ENCODE assay signal across 1 cellular context in genomic region chr11:128424867-128425285, GRCh38.
TF ChIP-seq lines count a peak whose summit lies in the region.

No MANE protein-coding gene starts in this region.

TF ChIP-seq in HepG2, 621 proteins besides CTCF, POLR2A, EP300 and RAD21 (continued from another document and continues in another):
- TF ChIP-seq ZBTB40 (IDR thresholded peaks at IDR 0.05) = no peak
- no peak; the same call in 1 of the 2 replicates for TF ChIP-seq ZBTB40 (CRISPR knock-in tag; IDR thresholded peaks at IDR 0.05)
- 0 out of 2 replicates have a peak, but pooled peaks have one; percentile 9 for TF ChIP-seq HOMEZ (CRISPR knock-in tag; IDR thresholded peaks at IDR 0.05; ENCODE audit: low read depth)
- TF ChIP-seq FOXO1 (CRISPR knock-in tag; IDR thresholded peaks at IDR 0.05) = peak; percentile 11; the same call in 1 of the 2 replicates
- peak; percentile 21 for TF ChIP-seq XRCC5 (optimal IDR thresholded peaks at IDR 0.05; ENCODE audit: low read length)
- TF ChIP-seq ASH2L (IDR thresholded peaks at IDR 0.05; ENCODE audit: insufficient read length, low read depth, low read length) = peak; percentile 93
- TF ChIP-seq YEATS4 (CRISPR knock-in tag; IDR thresholded peaks at IDR 0.05; ENCODE audit: borderline replicate concordance) = peak; percentile 33; the same call in 1 of the 2 replicates
- peak; percentile 73 for TF ChIP-seq RNF2 (conservative IDR thresholded peaks at IDR 0.05; ENCODE audit: low read depth)
- TF ChIP-seq KAT8 (CRISPR knock-in tag; IDR thresholded peaks at IDR 0.05) = 0 out of 2 replicates have a peak, but pooled peaks have one; percentile 41
- 0 out of 2 replicates have a peak, but pooled peaks have one; percentile 38 for TF ChIP-seq ERF (CRISPR knock-in tag; IDR thresholded peaks at IDR 0.05)
- no peak for TF ChIP-seq ZMYM3 (CRISPR knock-in tag; IDR thresholded peaks at IDR 0.05)
- 0 out of 2 replicates have a peak, but pooled peaks have one; percentile 54 for TF ChIP-seq RXRA (CRISPR knock-in tag; IDR thresholded peaks at IDR 0.05)
- TF ChIP-seq ZFX (CRISPR knock-in tag; IDR thresholded peaks at IDR 0.05; ENCODE audit: low read depth) = peak; percentile 74; the same call in 1 of the 2 replicates
- no peak for TF ChIP-seq SPEN (CRISPR knock-in tag; IDR thresholded peaks at IDR 0.05; ENCODE audit: low read depth)
- TF ChIP-seq KLF16 (CRISPR knock-in tag; IDR thresholded peaks at IDR 0.05) = peak in 1 of 2 experiments; percentile 43; a peak in 1 of 4 replicates
- no peak for TF ChIP-seq HMGXB3 (CRISPR knock-in tag; IDR thresholded peaks at IDR 0.05; ENCODE audit: borderline replicate concordance)
- peak; percentile 35; the same call in 1 of the 2 replicates for TF ChIP-seq FOXP4 (CRISPR knock-in tag; IDR thresholded peaks at IDR 0.05)
- peak; percentile 24; the same call in 1 of the 2 replicates for TF ChIP-seq MIER2 (CRISPR knock-in tag; IDR thresholded peaks at IDR 0.05)
- peak; percentile 51 for TF ChIP-seq TFAP4 (IDR thresholded peaks at IDR 0.05; ENCODE audit: borderline replicate concordance, low read depth)
- TF ChIP-seq ZBTB33 (CRISPR knock-in tag; IDR thresholded peaks at IDR 0.05) = 0 out of 2 replicates have a peak, but pooled peaks have one; percentile 17
- TF ChIP-seq ZGPAT (CRISPR knock-in tag; IDR thresholded peaks at IDR 0.05) = peak; percentile 38; the same call in 1 of the 2 replicates
- 0 out of 2 replicates have a peak, but pooled peaks have one; percentile 12 for TF ChIP-seq ZNF605 (CRISPR knock-in tag; IDR thresholded peaks at IDR 0.05)
- 0 out of 2 replicates have a peak, but pooled peaks have one; percentile 17 for TF ChIP-seq KDM6A (CRISPR knock-in tag; IDR thresholded peaks at IDR 0.05; ENCODE audit: low read depth)
- 0 out of 2 replicates have a peak, but pooled peaks have one; percentile 20 for TF ChIP-seq HBP1 (CRISPR knock-in tag; IDR thresholded peaks at IDR 0.05; ENCODE audit: low read depth)
- TF ChIP-seq NFE2 (CRISPR knock-in tag; IDR thresholded peaks at IDR 0.05) = no peak
- TF ChIP-seq SAP130 (CRISPR knock-in tag; IDR thresholded peaks at IDR 0.05; ENCODE audit: low read depth) = peak; percentile 42; the same call in 1 of the 2 replicates
